8 cellular contexts compared by ENCODE assay signal in the genomic region with DNA sequence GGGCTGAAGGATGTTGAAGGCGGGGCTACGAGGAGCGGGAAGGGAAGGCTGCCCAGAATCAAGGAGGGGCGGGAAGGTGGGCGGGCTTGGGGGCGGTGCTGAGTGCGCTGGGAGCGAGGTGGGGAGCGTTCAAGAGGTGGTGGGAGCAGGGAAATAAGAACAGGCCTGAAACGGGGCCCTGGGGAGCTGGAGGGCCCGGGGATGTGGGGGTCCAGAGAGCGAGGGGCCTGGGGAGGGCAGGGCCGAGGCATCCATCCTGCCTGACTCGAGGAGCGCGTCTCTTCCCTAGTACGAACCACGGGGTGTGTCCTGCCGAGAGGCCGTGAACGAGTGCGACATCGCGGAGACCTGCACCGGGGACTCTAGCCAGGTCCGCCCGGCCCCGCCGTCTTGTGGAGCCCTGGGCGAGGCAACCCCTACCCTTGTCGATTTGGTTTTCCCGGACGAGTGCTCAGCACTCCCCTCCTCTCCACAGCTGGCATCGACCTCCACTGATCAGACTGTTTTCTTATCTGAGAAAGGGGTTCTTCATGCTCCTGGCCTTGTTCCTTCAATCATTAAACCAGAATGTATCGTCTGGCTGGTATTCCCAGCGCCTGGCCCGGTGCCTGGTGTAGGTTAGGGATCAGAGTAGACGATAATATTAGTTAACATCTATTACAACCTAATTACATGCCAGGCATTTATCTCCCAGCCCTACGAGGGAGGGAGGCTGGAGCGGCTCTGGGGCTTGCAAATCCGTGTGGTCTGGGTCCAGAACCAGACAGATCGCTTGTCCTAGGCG. TPM values are rescaled to one million over a fixed set of nuclear protein-coding genes. Genes with fewer than 3 reads are reported as not detected.
DNase-seq lines count a peak whose midpoint lies in the region; ATAC-seq, FAIRE-seq and TF ChIP-seq lines count a peak whose summit lies in the region.

No MANE protein-coding gene starts in this region.

- TF ChIP-seq POLR2A in vagina (IDR thresholded peaks at IDR 0.05) = no peak

- H3K27me3 ChIP-seq in BE2C = peaks cover 4% of the 10 kb centered on the region; the same call in 1 of the 2 replicates
- H3K27me3 ChIP-seq in mononuclear cell (ENCODE audit: insufficient read depth, low read length) = no peaks in the 10 kb centered on the region
- H3K27me3 ChIP-seq in vagina = no peaks in the 10 kb centered on the region

- DNase-seq in BE2C (no peak), NCI-H748 treated with DMSO at 0.1 percent for 48 hours (lab: John Stamatoyannopoulos, UW) (peak; percentile 72), coronary artery (ENCODE audit: low spot score) (no peak), vagina (ENCODE audit: extremely low spot score in 2 of 2) (no peak), frontal cortex (ENCODE audit: low spot score in 2 of 2) (no peak), NAMALWA (ENCODE audit: low spot score) (no peak)

- H3K27ac ChIP-seq in coronary artery = peak overlapping the region; percentile 68 to 78
- peak overlapping the region; percentile 60 for H3K27ac ChIP-seq in vagina

- H3K4me1 ChIP-seq in BE2C = peaks cover 3% of the 10 kb centered on the region; the same call in 1 of the 2 replicates
- peaks cover 33% of the 10 kb centered on the region for H3K4me1 ChIP-seq in mononuclear cell (ENCODE audit: insufficient read depth, low read length)
- H3K4me1 ChIP-seq in vagina = peaks cover 19% of the 10 kb centered on the region

- H3K9me3 ChIP-seq in BE2C (no peaks in the 10 kb centered on the region), mononuclear cell (ENCODE audit: low read depth, low read length) (no peaks in the 10 kb centered on the region), vagina (no peaks in the 10 kb centered on the region)

- H3K36me3 ChIP-seq in BE2C = no peaks in the 10 kb centered on the region
- H3K36me3 ChIP-seq in vagina = no peaks in the 10 kb centered on the region

- peak; percentile 1 for ATAC-seq in GM21447 (IDR thresholded peaks at IDR 0.05; ENCODE audit: unreplicated experiment)

- FAIRE-seq in frontal cortex (lab: Jason Lieb, UNC) = no peak

- H3K4me3 ChIP-seq in BE2C (ENCODE audit: low read depth, low read length) (peak overlapping the region; percentile 36), coronary artery (peak overlapping the region; percentile 77), mononuclear cell (ENCODE audit: low read length) (peak overlapping the region; percentile 39), vagina (peak overlapping the region; percentile 54 to 68)

- intact Hi-C loops in vagina (cut with DNase I) = loop anchor here (5.0 kb wide), 2 partner anchors 91 to 246 kb away; no protein-coding TSS in a partner anchor

- TF ChIP-seq CTCF in BE2C (IDR thresholded peaks at IDR 0.05; ENCODE audit: low read depth, low read length) (no peak), coronary artery (IDR thresholded peaks at IDR 0.05) (no peak), vagina (IDR thresholded peaks at IDR 0.05) (no peak)

RNA-seq across cellular contexts. Expression of gene ADAM11, which starts 17.2 kb away (rescaled TPM):
- polyA plus RNA-seq in BE2C (2012; ENCODE audit: insufficient read depth, insufficient read length, low read depth) = 7.5 TPM
- total RNA-seq in mononuclear cell = 0.21 TPM
- total RNA-seq in vagina = 3.7 TPM
- total RNA-seq in frontal cortex = 14.7 TPM

RNA-seq across cellular contexts. Expression of gene GJC1, which starts 54.1 kb away (rescaled TPM):
- 6.2 TPM for polyA plus RNA-seq in BE2C (2012; ENCODE audit: insufficient read depth, insufficient read length, low read depth)
- total RNA-seq in mononuclear cell = not detected
- total RNA-seq in vagina = 10.1 TPM
- total RNA-seq in frontal cortex = 76.2 TPM

Comparison
In these comparisons a context has a peak if more than half of its experiments do, and no peak if none do; other contexts are left out.
1. RNA of gene GJC1, which starts 54.1 kb away (total RNA-seq): 76.2 TPM in frontal cortex (single experiment) and 10.1 TPM in vagina (single experiment); not detected in mononuclear cell (single experiment); every median in the first group is over 10 times any median in the second.
2. Peak in every context shown above with its lines, with median percentiles within 50 percentile points of each other: H3K4me3 ChIP-seq.